26 cellular contexts compared by ENCODE assay signal in genomic region chr5:177594071-177594470, GRCh38. TPM values are rescaled to one million over a fixed set of nuclear protein-coding genes. Genes with fewer than 3 reads are reported as not detected.
DNase-seq lines count a peak whose midpoint lies in the region; ATAC-seq and TF ChIP-seq lines count a peak whose summit lies in the region.
"Had no signal": no experiment of that assay in that cellular context is flagged by ENCODE, and none has a peak within 500 bp of the region (broad histone marks: within the 10 kb centered on the region; RNA-seq: fewer than 3 reads in every experiment).

No MANE protein-coding gene starts in this region.

- DNase-seq in activated naive CD4-positive, alpha-beta T cell treated with anti-CD3 and anti-CD28 coated beads for 36 hours: no peak
- no peak for DNase-seq in activated naive CD4-positive, alpha-beta T cell (lab: John Stamatoyannopoulos, UW)
- no peak for DNase-seq in central memory CD8-positive, alpha-beta T cell (ENCODE audit: low spot score in 2 of 2)
- DNase-seq in stimulated activated effector memory CD8-positive, alpha-beta T cell treated with anti-CD3 and anti-CD28 coated beads, Interleukin-12 subunit alpha, Interleukin-12 subunit beta, amount 100 ng/mL, for 72 hours (ENCODE audit: low spot score in 2 of 2): no peak
- DNase-seq in dedifferentiated amniotic fluid mesenchymal stem cell (ENCODE audit: extremely low spot score) (no peak), inferior parietal cortex (ENCODE audit: extremely low spot score) (no peak), NCI-H2171 treated with DMSO at 0.1 percent for 48 hours (lab: John Stamatoyannopoulos, UW) (no peak)
- DNase-seq: ACHN; activated CD4-positive, alpha-beta memory T cell treated with anti-CD3 and anti-CD28 coated beads for 36 hours; activated T-cell treated with anti-CD3 and anti-CD28 coated beads, Interleukin-2, amount 50 U/mL, for 48 hours; cortex of kidney; heart left ventricle; Kasumi-1; left ventricle myocardium inferior; mucosa of descending colon; NCI-H1092; NCI-H2029 treated with DMSO at 0.1 percent for 48 hours; NCI-H446 treated with DMSO at 0.1 percent for 48 hours; SJCRH30 had no signal

- no peak overlapping the region for H3K4me3 ChIP-seq in DOHH2 (ENCODE audit: low read length)
- H3K4me3 ChIP-seq: GM23338, mucosa of descending colon, prostate gland, SJCRH30 had no signal

- H3K27ac ChIP-seq in DOHH2 (ENCODE audit: low read depth, low read length): no peak overlapping the region
- H3K27ac ChIP-seq: breast epithelium, heart left ventricle, left ventricle myocardium inferior, prostate gland, SJCRH30, skin epidermis had no signal

- H4K20me1 ChIP-seq in DOHH2 (ENCODE audit: control insufficient read depth, insufficient read depth, low read depth, low read length): 0 out of 2 replicates have a peak, but pooled peaks cover 2% of the 10 kb centered on the region

- intact Hi-C loops in activated naive CD4-positive, alpha-beta T cell treated with anti-CD3 and anti-CD28 coated beads for 36 hours (cut with micrococcal nuclease): loop anchor here (10.0 kb wide), 2 partner anchors 561 to 1031 kb away; partner anchors contain the start of genes CLK4 and NHP2

- H3K79me2 ChIP-seq in DOHH2 (ENCODE audit: control insufficient read depth, low read length): peaks cover 24% of the 10 kb centered on the region

- peaks cover 8% of the 10 kb centered on the region; the same call in 1 of the 2 replicates for H3K27me3 ChIP-seq in DOHH2 (ENCODE audit: control insufficient read depth, low read length)
- H3K27me3 ChIP-seq: breast epithelium, SJCRH30 had no signal

- H3F3A ChIP-seq in DOHH2 (ENCODE audit: control insufficient read depth, insufficient read depth): peaks cover 15% of the 10 kb centered on the region

- TF ChIP-seq CTCF in DOHH2 (IDR thresholded peaks at IDR 0.05; ENCODE audit: low read depth, low read length, poor library complexity, severe bottlenecking): no peak

- peaks cover 46% of the 10 kb centered on the region for H3K36me3 ChIP-seq in DOHH2 (ENCODE audit: control insufficient read depth, low read length)
- H3K36me3 ChIP-seq: breast epithelium had no signal

- peak overlapping the region; percentile 61; the same call in 1 of the 2 replicates for H3K4me2 ChIP-seq in DOHH2 (ENCODE audit: low read length)
- H3K4me2 ChIP-seq: GM23338 had no signal

- H3K9me3 Mint-ChIP-seq in activated naive CD4-positive, alpha-beta T cell treated with anti-CD3 and anti-CD28 coated beads for 36 hours: no peaks in the 10 kb centered on the region
- no peaks in the 10 kb centered on the region for H3K9me3 Mint-ChIP-seq in central memory CD8-positive, alpha-beta T cell
- H3K9me3 Mint-ChIP-seq in stimulated activated effector memory CD8-positive, alpha-beta T cell treated with anti-CD3 and anti-CD28 coated beads, Interleukin-12 subunit alpha, Interleukin-12 subunit beta, amount 100 ng/mL, for 72 hours: no peaks in the 10 kb centered on the region
- H3K9me3 Mint-ChIP-seq: activated CD4-positive, alpha-beta memory T cell treated with anti-CD3 and anti-CD28 coated beads for 36 hours; GM23338; T-helper 1 cell treated with Interleukin-12 subunit alpha and Interleukin-12 subunit beta and Interleukin-4 antibody, amounts not matched to agents 30 μg/mL and 1 μg/mL, for 36 hours had no signal

- CTCF ChIA-PET in activated naive CD4-positive, alpha-beta T cell treated with anti-CD3 and anti-CD28 coated beads for 36 hours (lab: Charles Lee): no interaction called here

- peaks cover 38% of the 10 kb centered on the region for H3K4me1 Mint-ChIP-seq in activated naive CD4-positive, alpha-beta T cell treated with anti-CD3 and anti-CD28 coated beads for 36 hours (ENCODE audit: low read depth)
- peaks cover 30% of the 10 kb centered on the region for H3K4me1 Mint-ChIP-seq in central memory CD8-positive, alpha-beta T cell
- H3K4me1 Mint-ChIP-seq in stimulated activated effector memory CD8-positive, alpha-beta T cell treated with anti-CD3 and anti-CD28 coated beads, Interleukin-12 subunit alpha, Interleukin-12 subunit beta, amount 100 ng/mL, for 72 hours: peaks cover 43% of the 10 kb centered on the region

- H3K4me1 ChIP-seq in DOHH2 (ENCODE audit: control insufficient read depth, low read length): peaks cover 31% of the 10 kb centered on the region
- H3K4me1 ChIP-seq: SJCRH30 had no signal

- H3K27me3 Mint-ChIP-seq in activated naive CD4-positive, alpha-beta T cell treated with anti-CD3 and anti-CD28 coated beads for 36 hours (ENCODE audit: low read depth): peaks cover 7% of the 10 kb centered on the region
- peaks cover 11% of the 10 kb centered on the region for H3K27me3 Mint-ChIP-seq in central memory CD8-positive, alpha-beta T cell

- no peaks in the 10 kb centered on the region for H3K9me2 ChIP-seq in DOHH2 (replicated peaks; ENCODE audit: control insufficient read depth, low read length)

- no peak overlapping the region for H3K27ac Mint-ChIP-seq in activated naive CD4-positive, alpha-beta T cell treated with anti-CD3 and anti-CD28 coated beads for 36 hours
- no peak overlapping the region for H3K27ac Mint-ChIP-seq in central memory CD8-positive, alpha-beta T cell (ENCODE audit: low read depth)
- peak overlapping the region; percentile 34 for H3K27ac Mint-ChIP-seq in stimulated activated effector memory CD8-positive, alpha-beta T cell treated with anti-CD3 and anti-CD28 coated beads, Interleukin-12 subunit alpha, Interleukin-12 subunit beta, amount 100 ng/mL, for 72 hours
- H3K27ac Mint-ChIP-seq: GM23338 had no signal

- H3K36me3 Mint-ChIP-seq in activated naive CD4-positive, alpha-beta T cell treated with anti-CD3 and anti-CD28 coated beads for 36 hours (ENCODE audit: low read depth): peaks cover 32% of the 10 kb centered on the region
- H3K36me3 Mint-ChIP-seq in central memory CD8-positive, alpha-beta T cell (ENCODE audit: insufficient read depth): peaks cover 30% of the 10 kb centered on the region
- H3K36me3 Mint-ChIP-seq in stimulated activated effector memory CD8-positive, alpha-beta T cell treated with anti-CD3 and anti-CD28 coated beads, Interleukin-12 subunit alpha, Interleukin-12 subunit beta, amount 100 ng/mL, for 72 hours: peaks cover 62% of the 10 kb centered on the region

- no peaks in the 10 kb centered on the region for H3K9me3 ChIP-seq in DOHH2 (ENCODE audit: control insufficient read depth, insufficient read depth, low read length)
- H3K9me3 ChIP-seq: breast epithelium, heart left ventricle, left ventricle myocardium inferior, mucosa of descending colon, prostate gland, SJCRH30 had no signal

- ATAC-seq in central memory CD8-positive, alpha-beta T cell (replicated peaks; ENCODE audit: extremely low read depth, poor library complexity, severe bottlenecking): no peak
- no peak for ATAC-seq in stimulated activated effector memory CD8-positive, alpha-beta T cell treated with anti-CD3 and anti-CD28 coated beads, Interleukin-12 subunit alpha, Interleukin-12 subunit beta, amount 100 ng/mL, for 72 hours
- ATAC-seq: GM23338, heart left ventricle, mucosa of descending colon, Panc1 had no signal

- H3K4me3 Mint-ChIP-seq in activated naive CD4-positive, alpha-beta T cell treated with anti-CD3 and anti-CD28 coated beads for 36 hours: peak overlapping the region; percentile 98
- H3K4me3 Mint-ChIP-seq in central memory CD8-positive, alpha-beta T cell: peak overlapping the region; percentile 97
- H3K4me3 Mint-ChIP-seq in stimulated activated effector memory CD8-positive, alpha-beta T cell treated with anti-CD3 and anti-CD28 coated beads, Interleukin-12 subunit alpha, Interleukin-12 subunit beta, amount 100 ng/mL, for 72 hours: peak overlapping the region; percentile 96

RNA-seq across cellular contexts. Expression of gene TMED9, which starts 2.1 kb away (rescaled TPM):
- 100 to 1,000 TPM; 110 TPM for total RNA-seq in activated naive CD4-positive, alpha-beta T cell treated with anti-CD3 and anti-CD28 coated beads for 36 hours

RNA-seq across cellular contexts. Expression of gene B4GALT7, which starts 5.9 kb away (rescaled TPM):
- 10 to 100 TPM in 1 of 2 experiments, 1 to 10 TPM in 1; 9.9 to 13.6 TPM for total RNA-seq in activated naive CD4-positive, alpha-beta T cell treated with anti-CD3 and anti-CD28 coated beads for 36 hours

RNA-seq across cellular contexts. Expression of gene FAM193B, which starts 39.7 kb away (rescaled TPM):
- total RNA-seq in activated naive CD4-positive, alpha-beta T cell treated with anti-CD3 and anti-CD28 coated beads for 36 hours: 10 to 100 TPM; 87.4 to 87.8 TPM
